ENCODE assay signal across 9 cellular contexts in the genomic region with DNA sequence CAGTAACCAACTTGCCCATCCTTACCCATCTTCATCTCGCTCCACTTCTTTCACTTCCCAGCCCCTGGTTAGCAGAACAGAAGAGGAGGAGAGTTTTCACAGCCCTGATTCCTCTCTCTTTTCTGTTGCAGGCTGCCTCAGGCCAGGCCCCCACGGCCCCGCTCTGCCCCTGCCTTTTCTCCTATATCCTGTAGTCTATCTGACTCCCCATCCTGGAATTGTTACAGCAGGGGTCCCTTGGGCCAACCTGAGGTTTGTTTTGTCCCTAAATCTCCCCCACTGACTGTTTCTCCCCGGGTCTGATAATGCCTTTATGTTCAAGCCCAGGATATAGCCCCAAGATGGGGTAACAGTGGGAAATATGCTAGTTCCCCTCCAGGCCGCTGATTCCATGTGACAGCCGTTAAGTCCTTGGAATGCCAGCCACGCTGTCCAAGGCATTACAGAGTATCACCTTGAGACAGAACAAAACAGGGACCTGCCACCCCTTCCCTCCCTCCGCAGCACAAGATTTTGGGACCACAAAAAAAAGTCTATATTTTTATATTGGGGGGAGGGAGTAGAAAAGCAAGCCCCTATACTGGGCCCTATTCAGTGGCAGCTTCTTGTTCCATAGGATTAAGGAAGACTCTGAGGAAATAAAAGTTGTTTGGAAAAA. TPM values are rescaled to one million over a fixed set of nuclear protein-coding genes. Genes with fewer than 3 reads are reported as not detected.
DNase-seq lines count a peak whose midpoint lies in the region; ATAC-seq and TF ChIP-seq lines count a peak whose summit lies in the region.
"Had no signal": no experiment of that assay in that cellular context is flagged by ENCODE, and none has a peak within 500 bp of the region (broad histone marks: within the 10 kb centered on the region; RNA-seq: fewer than 3 reads in every experiment).

No MANE protein-coding gene starts in this region.

- H3K27me3 ChIP-seq in HAP-1 (ENCODE audit: low read depth), result no peaks in the 10 kb centered on the region
- no peaks in the 10 kb centered on the region for H3K27me3 ChIP-seq in skeletal muscle satellite cell (ENCODE audit: control insufficient read depth, insufficient read depth, low read length)
- no peaks in the 10 kb centered on the region for H3K27me3 ChIP-seq in WERI-Rb-1 (ENCODE audit: insufficient read depth, low read depth, severe bottlenecking)

- no peaks in the 10 kb centered on the region; the same call in 1 of the 2 replicates for H3K27me3 Mint-ChIP-seq in WTC11 (ENCODE audit: low read depth)
- H3K27me3 Mint-ChIP-seq in glutamatergic neuron (ENCODE audit: unreplicated experiment), result peaks cover 7% of the 10 kb centered on the region

- H3K9me3 Mint-ChIP-seq in WTC11, result no peaks in the 10 kb centered on the region
- H3K9me3 Mint-ChIP-seq in glutamatergic neuron (ENCODE audit: unreplicated experiment), result peaks cover 13% of the 10 kb centered on the region

- H3K27ac Mint-ChIP-seq in WTC11, result no peak overlapping the region
- H3K27ac Mint-ChIP-seq in glutamatergic neuron (ENCODE audit: unreplicated experiment), result no peak overlapping the region

- TF ChIP-seq CTCF in WTC11 (IDR thresholded peaks at IDR 0.05) (no peak), glutamatergic neuron (IDR thresholded peaks at IDR 0.05; ENCODE audit: partially characterized antibody, unreplicated experiment) (no peak), WERI-Rb-1 (IDR thresholded peaks at IDR 0.05; ENCODE audit: low read depth, low read length) (no peak), GM10248 (IDR thresholded peaks at IDR 0.05; ENCODE audit: control extremely low read depth, extremely low read depth, low read depth, missing control alignments) (no peak)

- no peak overlapping the region for H3K27ac ChIP-seq in WERI-Rb-1

- H3K36me3 Mint-ChIP-seq in WTC11, result peaks cover 36% of the 10 kb centered on the region
- H3K36me3 Mint-ChIP-seq in glutamatergic neuron (ENCODE audit: unreplicated experiment), result no peaks in the 10 kb centered on the region

- H3K4me1 ChIP-seq in HAP-1 (peaks cover 8% of the 10 kb centered on the region), skeletal muscle satellite cell (ENCODE audit: control insufficient read depth, insufficient read depth, low read length) (peaks cover 29% of the 10 kb centered on the region)

- H3K9me3 ChIP-seq in HAP-1, result no peaks in the 10 kb centered on the region
- H3K9me3 ChIP-seq in skeletal muscle satellite cell (replicated peaks; ENCODE audit: low read length), result no peaks in the 10 kb centered on the region
- no peaks in the 10 kb centered on the region for H3K9me3 ChIP-seq in WERI-Rb-1 (ENCODE audit: severe bottlenecking)

- H3K36me3 ChIP-seq in HAP-1 (replicated peaks), result peaks cover 45% of the 10 kb centered on the region
- peaks cover 37% of the 10 kb centered on the region for H3K36me3 ChIP-seq in skeletal muscle satellite cell (ENCODE audit: insufficient read depth, low read length)
- peaks cover 38% of the 10 kb centered on the region for H3K36me3 ChIP-seq in WERI-Rb-1

- H3K4me1 Mint-ChIP-seq in WTC11, result peaks cover 11% of the 10 kb centered on the region
- peaks cover 26% of the 10 kb centered on the region for H3K4me1 Mint-ChIP-seq in glutamatergic neuron (ENCODE audit: low read depth, unreplicated experiment)

- ATAC-seq in WTC11 (no peak), HG03469 (IDR thresholded peaks at IDR 0.05; ENCODE audit: unreplicated experiment) (no peak)

- DNase-seq in HAP-1 (ENCODE audit: low spot score in 2 of 2), result no peak
- DNase-seq in WTC11 (ENCODE audit: low spot score), result no peak
- DNase-seq in glutamatergic neuron, result no peak
- no peak for DNase-seq in NCI-H187 (lab: John Stamatoyannopoulos, UW)
- no peak for DNase-seq in WERI-Rb-1
- DNase-seq in GM10248 (ENCODE audit: extremely low spot score), result no peak
- DNase-seq: NCI-H2029 had no signal

- in situ Hi-C loops in HAP-1 (cut with MboI; ENCODE audit: low sequenced_read_pairs), result no loop called here

- peak overlapping the region; percentile 91 for H3K4me2 ChIP-seq in skeletal muscle satellite cell (ENCODE audit: low read length)

- POLR2A ChIA-PET in WTC11 (lab: Charles Lee) (no interaction called here), GM10248 (lab: Yijun Ruan, JAX) (no interaction called here)

- H3K4me3 ChIP-seq in HAP-1 (peak overlapping the region; percentile 93), skeletal muscle satellite cell (ENCODE audit: low read length) (peak overlapping the region; percentile 82), WERI-Rb-1 (ENCODE audit: low read depth, low read length) (no peak overlapping the region)

- peak overlapping the region; percentile 98 for H3K4me3 Mint-ChIP-seq in WTC11
- peak overlapping the region; percentile 97 for H3K4me3 Mint-ChIP-seq in glutamatergic neuron (ENCODE audit: unreplicated experiment)

- CTCF ChIA-PET in WTC11 (lab: Charles Lee), result interaction anchor here (3.4 kb wide), 1 partner anchor 19 kb away, joined by 17 read pairs; the partner anchor contains the start of gene AGBL5
- CTCF ChIA-PET in GM10248 (lab: Yijun Ruan, JAX), result interaction anchor here (1.9 to 4.7 kb wide), 3 partner anchors 12 to 18 kb away, joined by 4 to 42 read pairs (median 9); no protein-coding TSS in a partner anchor

- peak overlapping the region; percentile 93 for H3K9ac ChIP-seq in skeletal muscle satellite cell (ENCODE audit: low read depth, low read length)

TF ChIP-seq in WTC11, 78 proteins besides CTCF, POLR2A, EP300 and RAD21:
- no peak for TF ChIP-seq ELF4 (CRISPR knock-in tag; IDR thresholded peaks at IDR 0.05; ENCODE audit: low read depth)
- TF ChIP-seq, protein P1, sequence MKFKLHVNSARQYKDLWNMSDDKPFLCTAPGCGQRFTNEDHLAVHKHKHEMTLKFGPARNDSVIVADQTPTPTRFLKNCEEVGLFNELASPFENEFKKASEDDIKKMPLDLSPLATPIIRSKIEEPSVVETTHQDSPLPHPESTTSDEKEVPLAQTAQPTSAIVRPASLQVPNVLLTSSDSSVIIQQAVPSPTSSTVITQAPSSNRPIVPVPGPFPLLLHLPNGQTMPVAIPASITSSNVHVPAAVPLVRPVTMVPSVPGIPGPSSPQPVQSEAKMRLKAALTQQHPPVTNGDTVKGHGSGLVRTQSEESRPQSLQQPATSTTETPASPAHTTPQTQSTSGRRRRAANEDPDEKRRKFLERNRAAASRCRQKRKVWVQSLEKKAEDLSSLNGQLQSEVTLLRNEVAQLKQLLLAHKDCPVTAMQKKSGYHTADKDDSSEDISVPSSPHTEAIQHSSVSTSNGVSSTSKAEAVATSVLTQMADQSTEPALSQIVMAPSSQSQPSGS (CRISPR knock-in tag; IDR thresholded peaks at IDR 0.05; ENCODE audit: borderline replicate concordance, low read depth), result no peak
- TF ChIP-seq OVOL2 (CRISPR knock-in tag; IDR thresholded peaks at IDR 0.05; ENCODE audit: borderline replicate concordance), result no peak
- no peak for TF ChIP-seq FOXK1 (CRISPR knock-in tag; IDR thresholded peaks at IDR 0.05)

RNA-seq across cellular contexts. Expression of gene OST4, which starts 1.4 kb away (rescaled TPM):
- 210 to 239 TPM (median 226 TPM) in 3 replicates for total RNA-seq in WTC11 (2021)
- total RNA-seq in glutamatergic neuron (ENCODE audit: unreplicated experiment), result 215 TPM
- total RNA-seq in skeletal muscle satellite cell (2012; rRNA removed), result 237 and 262 TPM in 2 replicates

RNA-seq across cellular contexts. Expression of gene EMILIN1, which starts 8.3 kb away (rescaled TPM):
- total RNA-seq in WTC11 (2021) (3.0 to 4.0 TPM (median 3.5 TPM) in 3 replicates), glutamatergic neuron (ENCODE audit: unreplicated experiment) (3.2 TPM)
- 38.0 and 43.3 TPM in 2 replicates for total RNA-seq in skeletal muscle satellite cell (2012; rRNA removed)

RNA-seq across cellular contexts. Expression of gene KHK, which starts 16.5 kb away (rescaled TPM):
- 15.5 to 17.4 TPM (median 17.4 TPM) in 3 replicates for total RNA-seq in WTC11 (2021)
- total RNA-seq in glutamatergic neuron (ENCODE audit: unreplicated experiment), result 5.3 TPM
- total RNA-seq in skeletal muscle satellite cell (2012; rRNA removed), result 0.25 and 1.3 TPM in 2 replicates

RNA-seq across cellular contexts. Expression of gene AGBL5, which starts 18.6 kb away (rescaled TPM):
- total RNA-seq in WTC11 (2021) (43.0 to 57.1 TPM (median 55.6 TPM) in 3 replicates), glutamatergic neuron (ENCODE audit: unreplicated experiment) (17.3 TPM)
- 15.7 and 18.8 TPM in 2 replicates for total RNA-seq in skeletal muscle satellite cell (2012; rRNA removed)

RNA-seq across cellular contexts. Expression of gene TMEM214, which starts 37.3 kb away (rescaled TPM):
- total RNA-seq in WTC11 (2021) (46.4 to 57.1 TPM (median 48.9 TPM) in 3 replicates), glutamatergic neuron (ENCODE audit: unreplicated experiment) (35.8 TPM)
- total RNA-seq in skeletal muscle satellite cell (2012; rRNA removed), result 36.0 and 55.5 TPM in 2 replicates
